Comparison of ENCODE assay signal across 18 cellular contexts in genomic region chr11:64072403-64072802, GRCh38. TPM values are rescaled to one million over a fixed set of nuclear protein-coding genes. Genes with fewer than 3 reads are reported as not detected.
DNase-seq lines count a peak whose midpoint lies in the region; ATAC-seq and TF ChIP-seq lines count a peak whose summit lies in the region.
"Had no signal": no experiment of that assay in that cellular context is flagged by ENCODE, and none has a peak within 500 bp of the region (broad histone marks: within the 10 kb centered on the region; RNA-seq: fewer than 3 reads in every experiment).

No MANE protein-coding gene starts in this region.

- H3K4ac ChIP-seq in neuronal stem cell (ENCODE audit: low read length): no peak overlapping the region
- H3K4ac ChIP-seq in trophoblast cell (ENCODE audit: low read depth, low read length): no peak overlapping the region

- H2BK5ac ChIP-seq in neuronal stem cell (ENCODE audit: low read length) (peak overlapping the region; percentile 99), trophoblast cell (ENCODE audit: low read depth, low read length, poor library complexity) (no peak overlapping the region)

- H3K27ac ChIP-seq in WERI-Rb-1: peak overlapping the region; percentile 68
- peak overlapping the region in 50 of 59 donors; percentile 14 to 88 (median 75) for H3K27ac ChIP-seq in dorsolateral prefrontal cortex
- no peak overlapping the region for H3K27ac ChIP-seq in neuronal stem cell (replicated peaks; ENCODE audit: low read length)
- no peak overlapping the region for H3K27ac ChIP-seq in trophoblast cell (ENCODE audit: low read depth, low read length)

- H3K4me3 ChIP-seq in WERI-Rb-1 (ENCODE audit: low read depth, low read length): no peak overlapping the region
- no peak overlapping the region for H3K4me3 ChIP-seq in dorsolateral prefrontal cortex
- H3K4me3 ChIP-seq in neuronal stem cell (ENCODE audit: low read length in 2 of 2): no peak overlapping the region
- no peak overlapping the region for H3K4me3 ChIP-seq in trophoblast cell (ENCODE audit: low read depth, low read length)
- H3K4me3 ChIP-seq: GM23338 had no signal

- WGBS in neuronal stem cell (ENCODE audit: extremely low coverage in 2 of 2, insufficient read length in 2 of 2, insufficient replicate concordance in 1 of 2), 2 donors: no CpG with 5 or more reads among the region's 8 CpGs
- WGBS in trophoblast cell (ENCODE audit: extremely low coverage, insufficient coverage, insufficient read length): no CpG with 5 or more reads among the region's 8 CpGs

- H3K9ac ChIP-seq in neuronal stem cell (ENCODE audit: low read depth, low read length, poor library complexity): no peak overlapping the region
- no peak overlapping the region for H3K9ac ChIP-seq in trophoblast cell (ENCODE audit: low read length)

- no peak for ATAC-seq in GM18868 (IDR thresholded peaks at IDR 0.05; ENCODE audit: unreplicated experiment)
- ATAC-seq: GM23338, HCT116 had no signal

- no peak overlapping the region for H3K14ac ChIP-seq in neuronal stem cell (ENCODE audit: low read length)
- H3K14ac ChIP-seq in trophoblast cell (ENCODE audit: low read length): no peak overlapping the region

- TF ChIP-seq CTCF in WERI-Rb-1 (IDR thresholded peaks at IDR 0.05; ENCODE audit: low read depth, low read length) (no peak), dorsolateral prefrontal cortex (IDR thresholded peaks at IDR 0.05 in 54 of 56, conservative IDR thresholded peaks at IDR 0.05 in 2 of 56; ENCODE audit: low read depth in 1 of 56, partially characterized antibody in 56 of 56) (no peak)

- H3K79me1 ChIP-seq in neuronal stem cell (ENCODE audit: low read depth, low read length) (no peaks in the 10 kb centered on the region), trophoblast cell (ENCODE audit: low read length) (no peaks in the 10 kb centered on the region)

- peaks cover 29 to 33% of the 10 kb centered on the region in 2 donors for H3K4me1 ChIP-seq in neuronal stem cell (ENCODE audit: control insufficient read depth in 2 of 2, insufficient read depth in 1 of 2, low read depth in 1 of 2, low read length in 2 of 2)
- peaks cover 5 to 6% of the 10 kb centered on the region in 2 experiments for H3K4me1 ChIP-seq in trophoblast cell (ENCODE audit: control insufficient read depth in 1 of 2, insufficient read depth in 2 of 2, low read length in 2 of 2)

- DNase-seq in WERI-Rb-1 (no peak), dorsolateral prefrontal cortex (no peak), neuronal stem cell (ENCODE audit: low spot score) (no peak), trophoblast cell (no peak), SIG-M5 treated with dmso at 0.1 percent for 504 hours (lab: John Stamatoyannopoulos, UW; ENCODE audit: unreplicated experiment) (no peak), medulla oblongata (ENCODE audit: extremely low spot score) (no peak)
- DNase-seq: C1 segment of cervical spinal cord, Calu3, COR-L47, DMS53, DMS79 treated with DMSO at 0.1 percent for 48 hours, H9 had no signal

- no peak overlapping the region for H2BK15ac ChIP-seq in neuronal stem cell (ENCODE audit: low read length)

- H3K36me3 ChIP-seq in WERI-Rb-1 (no peaks in the 10 kb centered on the region), neuronal stem cell (replicated peaks in 1 of 2; ENCODE audit: control insufficient read depth in 2 of 2, insufficient read depth in 2 of 2, low read length in 2 of 2) (no peaks in the 10 kb centered on the region), trophoblast cell (ENCODE audit: control insufficient read depth in 1 of 2, insufficient read depth in 2 of 2, low read length in 2 of 2) (no peaks in the 10 kb centered on the region)

- no peak overlapping the region for H2AFZ ChIP-seq in neuronal stem cell (ENCODE audit: low read length)
- no peak overlapping the region for H2AFZ ChIP-seq in trophoblast cell (ENCODE audit: insufficient read depth, low read length, poor library complexity)
- H2AFZ ChIP-seq: GM23338 had no signal

- H3K27me3 ChIP-seq in WERI-Rb-1 (ENCODE audit: insufficient read depth, low read depth, severe bottlenecking): no peaks in the 10 kb centered on the region
- H3K27me3 ChIP-seq in dorsolateral prefrontal cortex: no peaks in the 10 kb centered on the region
- H3K27me3 ChIP-seq in neuronal stem cell (ENCODE audit: control insufficient read depth in 3 of 3, insufficient read depth in 3 of 3, low read depth in 1 of 3, low read length in 3 of 3): no peaks in the 10 kb centered on the region
- no peaks in the 10 kb centered on the region for H3K27me3 ChIP-seq in trophoblast cell (ENCODE audit: insufficient read depth, low read length)

- H3K18ac ChIP-seq in neuronal stem cell (ENCODE audit: low read length) (no peak overlapping the region), trophoblast cell (ENCODE audit: low read length) (no peak overlapping the region)

- H2AK5ac ChIP-seq in neuronal stem cell (ENCODE audit: low read depth, low read length): peak overlapping the region; percentile 96
- H2AK5ac ChIP-seq in trophoblast cell (ENCODE audit: low read length): no peak overlapping the region

- H4K12ac ChIP-seq in trophoblast cell (ENCODE audit: low read depth, low read length): no peak overlapping the region

- H2BK12ac ChIP-seq in neuronal stem cell (ENCODE audit: low read length): no peak overlapping the region
- H2BK12ac ChIP-seq in trophoblast cell (ENCODE audit: low read length): no peak overlapping the region

- H3K9me3 ChIP-seq in WERI-Rb-1 (ENCODE audit: severe bottlenecking) (no peaks in the 10 kb centered on the region), neuronal stem cell (replicated peaks in 1 of 2; ENCODE audit: control insufficient read depth in 2 of 2, insufficient read depth in 1 of 2, low read depth in 1 of 2, low read length in 2 of 2) (no peaks in the 10 kb centered on the region), trophoblast cell (ENCODE audit: insufficient read depth, low read depth, low read length) (no peaks in the 10 kb centered on the region)

- no peak overlapping the region for H3K4me2 ChIP-seq in neuronal stem cell (ENCODE audit: insufficient read depth, low read length, poor library complexity, severe bottlenecking)
- H3K4me2 ChIP-seq in trophoblast cell (ENCODE audit: low read length): no peak overlapping the region
- H3K4me2 ChIP-seq: GM23338 had no signal

- H4K91ac ChIP-seq in neuronal stem cell (ENCODE audit: low read depth, low read length, poor library complexity): no peak overlapping the region
- H4K91ac ChIP-seq in trophoblast cell (ENCODE audit: low read depth, low read length): no peak overlapping the region

- H4K8ac ChIP-seq in neuronal stem cell (ENCODE audit: low read depth, low read length) (no peak overlapping the region), trophoblast cell (ENCODE audit: low read depth, low read length) (no peak overlapping the region)

- no peak overlapping the region for H2BK120ac ChIP-seq in neuronal stem cell (ENCODE audit: low read depth, low read length)
- no peak overlapping the region for H2BK120ac ChIP-seq in trophoblast cell (ENCODE audit: insufficient read depth, low read length, poor library complexity)

- intact Hi-C loops in dorsolateral prefrontal cortex (cut with DNase I): no loop called here

- no peak overlapping the region for H3K23ac ChIP-seq in neuronal stem cell (ENCODE audit: low read depth, low read length, poor library complexity)
- H3K23ac ChIP-seq in trophoblast cell (ENCODE audit: low read length): no peak overlapping the region

- no peaks in the 10 kb centered on the region for H3K79me2 ChIP-seq in trophoblast cell (ENCODE audit: control insufficient read depth, insufficient read depth, low read length, poor library complexity)

RNA-seq across cellular contexts. Expression of gene FLRT1, which starts 36.7 kb away (rescaled TPM):
- 10 to 100 TPM in 101 of 120 experiments, 1 to 10 TPM in 19; 5.1 to 24.0 (median 13.6) TPM for total RNA-seq in dorsolateral prefrontal cortex
- 0.88 TPM for polyA plus RNA-seq in neuronal stem cell (2013, experiment 1 of 2)
- polyA plus RNA-seq in neuronal stem cell (2013, experiment 2 of 2): 0.94 TPM
- polyA plus RNA-seq in trophoblast cell (2013): 0.03 TPM in 2 replicates
- total RNA-seq: A172; CD4-positive, alpha-beta memory T cell; Daoy had no signal
- polyA plus RNA-seq: CD4-positive, alpha-beta memory T cell had no signal

Comparison
In these comparisons a context has a peak if more than half of its experiments do, and no peak if none do; other contexts are left out.
1. H3K27ac ChIP-seq: peak in WERI-Rb-1 (single experiment) and dorsolateral prefrontal cortex (50 of 59); none in neuronal stem cell (single experiment) and trophoblast cell (single experiment).